8 cellular contexts compared by ENCODE assay signal in the genomic region with DNA sequence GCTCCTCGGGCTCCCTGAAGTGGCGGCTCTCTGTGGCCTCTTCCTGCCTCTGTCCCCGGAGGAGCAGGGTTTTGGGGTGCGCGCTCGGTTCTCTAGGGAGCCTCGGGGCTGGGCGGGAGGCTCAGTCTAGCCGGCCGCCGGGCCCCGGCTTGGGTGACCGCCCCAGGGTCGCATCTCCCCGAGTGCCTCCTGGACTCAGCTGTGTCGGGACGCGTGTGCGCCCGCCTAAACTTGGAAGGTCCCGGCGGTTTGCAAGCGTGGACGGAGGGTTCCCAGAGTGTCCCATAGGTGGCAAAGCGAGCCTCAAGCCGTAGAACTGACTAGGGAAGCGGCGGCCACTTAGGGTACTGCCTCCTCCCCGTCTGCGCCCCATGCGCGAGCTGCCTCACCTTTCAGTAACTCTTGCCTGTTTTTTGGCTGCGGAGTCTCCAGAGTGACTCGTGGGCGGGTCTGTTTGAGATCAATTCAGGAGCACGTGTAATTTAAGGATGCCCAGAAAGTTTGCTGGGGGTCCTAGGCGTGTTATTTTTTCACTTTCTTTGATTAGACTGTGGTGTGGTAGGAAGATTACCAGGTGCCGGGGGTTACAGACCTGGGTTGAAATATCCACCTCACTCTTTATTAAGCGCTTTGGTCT. TPM values are rescaled to one million over a fixed set of nuclear protein-coding genes. Genes with fewer than 3 reads are reported as not detected.
DNase-seq lines count a peak whose midpoint lies in the region; ATAC-seq and TF ChIP-seq lines count a peak whose summit lies in the region.

No MANE protein-coding gene starts in this region.

- H3K27me3 ChIP-seq in AG04450 (ENCODE audit: control insufficient read depth, insufficient read depth, low read length) = no peaks in the 10 kb centered on the region

- POLR2A ChIA-PET in AG04450 (lab: Yijun Ruan, JAX) = interaction anchor here (0.6 kb wide), 1 partner anchor 495 kb away, joined by 4 read pairs; no protein-coding TSS in a partner anchor
- POLR2A ChIA-PET in activated CD4-positive, alpha-beta T cell treated with anti-CD3 and anti-CD28 coated beads for 36 hours (lab: Charles Lee) = interaction anchor here (0.7 to 1.7 kb wide), 4 partner anchors 41 to 414 kb away, joined by 3 to 10 read pairs (median 6); partner anchors contain the start of genes MRPL47 and NDUFB5

- peak; percentile 57 for TF ChIP-seq CTCF in AG04450 (IDR thresholded peaks at IDR 0.05; ENCODE audit: low read depth, low read length)

- H3K27ac ChIP-seq in AG04450 (ENCODE audit: low read depth, low read length) = peak overlapping the region; percentile 71
- peak overlapping the region; percentile 19 for H3K27ac ChIP-seq in cingulate gyrus (ENCODE audit: low read depth, low read length)

- TF ChIP-seq POLR2A in GM18526 (IDR thresholded peaks at IDR 0.05; ENCODE audit: extremely low read depth, insufficient read length) = peak; percentile 5

- no peaks in the 10 kb centered on the region for H3K9me3 Mint-ChIP-seq in activated CD4-positive, alpha-beta T cell treated with anti-CD3 and anti-CD28 coated beads for 36 hours (ENCODE audit: low read depth)

- peak overlapping the region; percentile 83 for H3K4me3 Mint-ChIP-seq in activated CD4-positive, alpha-beta T cell treated with anti-CD3 and anti-CD28 coated beads for 36 hours

- ATAC-seq in HG03066 (IDR thresholded peaks at IDR 0.05; ENCODE audit: low read depth, unreplicated experiment) = peak; percentile 45
- peak; percentile 61 for ATAC-seq in activated CD4-positive, alpha-beta T cell treated with anti-CD3 and anti-CD28 coated beads for 36 hours
- peak; percentile 67 for ATAC-seq in left lobe of liver

- peaks cover 2% of the 10 kb centered on the region for H3K36me3 Mint-ChIP-seq in activated CD4-positive, alpha-beta T cell treated with anti-CD3 and anti-CD28 coated beads for 36 hours (ENCODE audit: low read depth)

- H3K9me3 ChIP-seq in AG04450 (ENCODE audit: control insufficient read depth, insufficient read depth, low read length) = no peaks in the 10 kb centered on the region

- DNase-seq in AG04450 (ENCODE audit: low read depth, low spot score) (no peak), NCI-H2227 treated with DMSO at 0.1 percent for 48 hours (lab: John Stamatoyannopoulos, UW) (peak; percentile 57), left lobe of liver (ENCODE audit: low spot score) (peak; percentile 68)
- peak; percentile 87 for DNase-seq in activated CD4-positive, alpha-beta T cell treated with anti-CD3 and anti-CD28 coated beads for 36 hours
- peak; percentile 38 for DNase-seq in stimulated activated CD4-positive, alpha-beta T cell treated with anti-CD3 and anti-CD28 coated beads, Interleukin-2, amount 100 ng/mL, for 4 hours (ENCODE audit: low read depth)

- H3K27ac Mint-ChIP-seq in activated CD4-positive, alpha-beta T cell treated with anti-CD3 and anti-CD28 coated beads for 36 hours = peak overlapping the region; percentile 90

- H3K27me3 Mint-ChIP-seq in activated CD4-positive, alpha-beta T cell treated with anti-CD3 and anti-CD28 coated beads for 36 hours = peaks cover 6% of the 10 kb centered on the region

- intact Hi-C loops in activated CD4-positive, alpha-beta T cell treated with anti-CD3 and anti-CD28 coated beads for 36 hours (cut with DNase I, micrococcal nuclease) = loop anchor here (1.0 to 5.0 kb wide), 8 partner anchors 46 to 1039 kb away; partner anchors contain the start of genes TTC14 (in 2 of the 2), PIK3CA (in 1 of the 2), USP13 (in 1 of the 2) and ZMAT3 (in 1 of the 2)

- peaks cover 28% of the 10 kb centered on the region for H3K4me1 Mint-ChIP-seq in activated CD4-positive, alpha-beta T cell treated with anti-CD3 and anti-CD28 coated beads for 36 hours

- CTCF ChIA-PET in AG04450 (lab: Charles Lee) = interaction anchor here (0.5 to 2.6 kb wide), 4 partner anchors 12 to 240 kb away, joined by 3 to 19 read pairs (median 4); partner anchors contain the start of genes MRPL47, NDUFB5 and ZNF639
- CTCF ChIA-PET in activated CD4-positive, alpha-beta T cell treated with anti-CD3 and anti-CD28 coated beads for 36 hours (lab: Charles Lee) = interaction anchor here (0.6 kb wide), 1 partner anchor 103 kb away, joined by 4 read pairs; no protein-coding TSS in a partner anchor

- H3K4me3 ChIP-seq in AG04450 (ENCODE audit: low read depth, low read length) = peak overlapping the region; percentile 95

RNA-seq across cellular contexts. Expression of gene ACTL6A, which starts 0.7 kb away (rescaled TPM):
- polyA plus RNA-seq in AG04450 (2011; rRNA removed) = 55.3 and 67.5 TPM in 2 replicates
- 25.6 and 36.6 TPM in 2 replicates for polyA minus RNA-seq in AG04450 (2011; rRNA and poly(A)+ RNA removed)
- total RNA-seq in activated CD4-positive, alpha-beta T cell treated with anti-CD3 and anti-CD28 coated beads for 36 hours = 100 to 1,000 TPM in 1 of 2 experiments, 10 to 100 TPM in 1; 85.3 to 113 TPM
- 11.8 TPM for total RNA-seq in left lobe of liver

RNA-seq across cellular contexts. Expression of gene MRPL47, which starts 41.0 kb away (rescaled TPM):
- polyA plus RNA-seq in AG04450 (2011; rRNA removed) = 65.0 and 87.9 TPM in 2 replicates
- 11.0 and 17.8 TPM in 2 replicates for polyA minus RNA-seq in AG04450 (2011; rRNA and poly(A)+ RNA removed)
- 10 to 100 TPM; 49.8 to 56.4 TPM for total RNA-seq in activated CD4-positive, alpha-beta T cell treated with anti-CD3 and anti-CD28 coated beads for 36 hours
- total RNA-seq in left lobe of liver = 11.1 TPM

RNA-seq across cellular contexts. Expression of gene NDUFB5, which starts 41.2 kb away (rescaled TPM):
- polyA plus RNA-seq in AG04450 (2011; rRNA removed) = 55.7 and 80.0 TPM in 2 replicates
- polyA minus RNA-seq in AG04450 (2011; rRNA and poly(A)+ RNA removed) = 13.5 and 25.2 TPM in 2 replicates
- total RNA-seq in activated CD4-positive, alpha-beta T cell treated with anti-CD3 and anti-CD28 coated beads for 36 hours = 100 to 1,000 TPM; 105 to 110 TPM
- 49.3 TPM for total RNA-seq in left lobe of liver
